ENCODE assay signal across 16 cellular contexts in genomic region chr19:42540071-42540553, GRCh38. TPM values are rescaled to one million over a fixed set of nuclear protein-coding genes. Genes with fewer than 3 reads are reported as not detected.
A peak's percentile ranks its signal among the peaks of the same experiment; 100 is the strongest.
DNase-seq lines count a peak whose midpoint lies in the region; TF ChIP-seq lines count a peak whose summit lies in the region.
"Had no signal": no experiment of that assay in that cellular context is flagged by ENCODE, and none has a peak within 500 bp of the region (broad histone marks: within the 10 kb centered on the region; RNA-seq: fewer than 3 reads in every experiment).

No MANE protein-coding gene starts in this region.

- H4K91ac ChIP-seq in neuronal stem cell (ENCODE audit: low read depth, low read length, poor library complexity) = no peak overlapping the region

- H3K14ac ChIP-seq in neuronal stem cell (ENCODE audit: low read length) = no peak overlapping the region

- H3K36me3 Mint-ChIP-seq in CD4-positive, alpha-beta memory T cell = no peaks in the 10 kb centered on the region
- no peaks in the 10 kb centered on the region for H3K36me3 Mint-ChIP-seq in CD14-positive monocyte
- H3K36me3 Mint-ChIP-seq: activated naive CD8-positive, alpha-beta T cell had no signal

- intact Hi-C loops in adrenal gland (cut with DNase I) (no loop called here), CD14-positive monocyte (cut with micrococcal nuclease) (no loop called here)
- intact Hi-C loops in CD4-positive, alpha-beta memory T cell (cut with micrococcal nuclease) = no loop called here

- no peak overlapping the region for H2AK5ac ChIP-seq in neuronal stem cell (ENCODE audit: low read depth, low read length)

- POLR2A ChIA-PET in CD4-positive, alpha-beta memory T cell (lab: Charles Lee; ENCODE audit: partially characterized antibody) = no interaction called here

- H3K4me1 ChIP-seq in adrenal gland (replicated peaks in 1 of 2) (no peaks in the 10 kb centered on the region), neuronal stem cell (ENCODE audit: control insufficient read depth in 2 of 2, insufficient read depth in 1 of 2, low read depth in 1 of 2, low read length in 2 of 2) (peaks cover 4 to 11% of the 10 kb centered on the region in 2 donors)
- no peaks in the 10 kb centered on the region for H3K4me1 ChIP-seq in CD4-positive, alpha-beta memory T cell (ENCODE audit: insufficient read depth, low read length)
- H3K4me1 ChIP-seq: A549, gastrocnemius medialis had no signal

- H3K9me3 Mint-ChIP-seq in CD4-positive, alpha-beta memory T cell = no peaks in the 10 kb centered on the region
- no peaks in the 10 kb centered on the region for H3K9me3 Mint-ChIP-seq in CD14-positive monocyte
- H3K9me3 Mint-ChIP-seq: activated B cell treated with CpG ODN at 0.5 μM for 24 hours; central memory CD8-positive, alpha-beta T cell had no signal

- H3K27me3 ChIP-seq in adrenal gland = no peaks in the 10 kb centered on the region
- H3K27me3 ChIP-seq in neuronal stem cell (ENCODE audit: control insufficient read depth in 3 of 3, insufficient read depth in 3 of 3, low read depth in 1 of 3, low read length in 3 of 3) = no peaks in the 10 kb centered on the region
- no peaks in the 10 kb centered on the region for H3K27me3 ChIP-seq in CD4-positive, alpha-beta memory T cell (ENCODE audit: insufficient read depth, low read length)
- H3K27me3 ChIP-seq: gastrocnemius medialis had no signal

- H2BK5ac ChIP-seq in neuronal stem cell (ENCODE audit: low read length) = no peak overlapping the region

- no peak overlapping the region for H3K4me3 Mint-ChIP-seq in CD4-positive, alpha-beta memory T cell
- no peak overlapping the region for H3K4me3 Mint-ChIP-seq in CD14-positive monocyte
- H3K4me3 Mint-ChIP-seq: activated B cell treated with CpG ODN at 0.5 μM for 24 hours; activated naive CD8-positive, alpha-beta T cell; central memory CD8-positive, alpha-beta T cell had no signal

- no peak for TF ChIP-seq POLR2A in adrenal gland (IDR thresholded peaks at IDR 0.05)

- H3K18ac ChIP-seq in neuronal stem cell (ENCODE audit: low read length) = peak overlapping the region; percentile 29

- H3K36me3 ChIP-seq in adrenal gland (replicated peaks in 1 of 2) (no peaks in the 10 kb centered on the region), neuronal stem cell (replicated peaks in 1 of 2; ENCODE audit: control insufficient read depth in 2 of 2, insufficient read depth in 2 of 2, low read length in 2 of 2) (no peaks in the 10 kb centered on the region)
- no peaks in the 10 kb centered on the region for H3K36me3 ChIP-seq in CD4-positive, alpha-beta memory T cell (ENCODE audit: insufficient read depth, low read length)
- H3K36me3 ChIP-seq: gastrocnemius medialis had no signal

- no peaks in the 10 kb centered on the region for H3K4me1 Mint-ChIP-seq in CD4-positive, alpha-beta memory T cell
- peaks cover 7% of the 10 kb centered on the region for H3K4me1 Mint-ChIP-seq in CD14-positive monocyte
- H3K4me1 Mint-ChIP-seq: activated B cell treated with CpG ODN at 0.5 μM for 24 hours; central memory CD8-positive, alpha-beta T cell had no signal

- TF ChIP-seq CTCF in adrenal gland (IDR thresholded peaks at IDR 0.05) (no peak), CD14-positive monocyte (IDR thresholded peaks at IDR 0.05) (no peak)

- peak overlapping the region; percentile 23 for H2AFZ ChIP-seq in neuronal stem cell (ENCODE audit: low read length)

- H3K79me1 ChIP-seq in neuronal stem cell (ENCODE audit: low read depth, low read length) = no peaks in the 10 kb centered on the region

- DNase-seq in NCI-H2227 (lab: John Stamatoyannopoulos, UW; ENCODE audit: unreplicated experiment) = peak; percentile 41
- DNase-seq in NCI-H2227 treated with DMSO at 0.1 percent for 48 hours (lab: John Stamatoyannopoulos, UW) = no peak
- DNase-seq in NCI-H2029 treated with DMSO at 0.1 percent for 48 hours (lab: John Stamatoyannopoulos, UW) = peak; percentile 58
- DNase-seq in adrenal gland = peak in 4 of 7 donors; percentile 6 to 36 (median 14)
- no peak for DNase-seq in neuronal stem cell (ENCODE audit: low spot score)
- no peak for DNase-seq in MV-4-11 (lab: John Stamatoyannopoulos, UW)
- DNase-seq in CD4-positive, alpha-beta memory T cell = no peak
- no peak for DNase-seq in CD14-positive monocyte (ENCODE audit: low spot score)
- DNase-seq: activated B cell treated with CpG ODN at 0.5 μM for 24 hours; gastrocnemius medialis; HCEC 1CT; NCI-H187; stimulated activated naive CD4-positive, alpha-beta T cell had no signal

- H3K4me2 ChIP-seq in neuronal stem cell (ENCODE audit: insufficient read depth, low read length, poor library complexity, severe bottlenecking) = no peak overlapping the region
- H3K4me2 ChIP-seq: A549 had no signal

- 78 to 81% (median 80%) methylated on average over 6 to 8 of the region's 8 CpGs for WGBS in adrenal gland, 4 donors
- WGBS in neuronal stem cell (ENCODE audit: extremely low coverage in 2 of 2, insufficient read length in 2 of 2, insufficient replicate concordance in 1 of 2), 2 donors = no CpG with 5 or more reads among the region's 8 CpGs

- no peak overlapping the region for H2BK12ac ChIP-seq in neuronal stem cell (ENCODE audit: low read length)

- no peak overlapping the region for H4K8ac ChIP-seq in neuronal stem cell (ENCODE audit: low read depth, low read length)

- H3K4me3 ChIP-seq in adrenal gland (no peak overlapping the region), neuronal stem cell (ENCODE audit: low read length in 2 of 2) (no peak overlapping the region)
- H3K4me3 ChIP-seq in CD4-positive, alpha-beta memory T cell (ENCODE audit: low read length in 2 of 2) = no peak overlapping the region
- H3K4me3 ChIP-seq: A549, gastrocnemius medialis had no signal

- no peak overlapping the region for H3K4ac ChIP-seq in neuronal stem cell (ENCODE audit: low read length)

- H3K27me3 Mint-ChIP-seq in CD4-positive, alpha-beta memory T cell = peaks cover 0 to 1% of the 10 kb centered on the region in 2 donors
- H3K27me3 Mint-ChIP-seq in CD14-positive monocyte (ENCODE audit: low read depth in 3 of 3) = peaks cover 14 to 23% (median 21%) of the 10 kb centered on the region in 3 donors
- H3K27me3 Mint-ChIP-seq: activated naive CD8-positive, alpha-beta T cell had no signal

- H2BK120ac ChIP-seq in neuronal stem cell (ENCODE audit: low read depth, low read length) = no peak overlapping the region

- H3K23ac ChIP-seq in neuronal stem cell (ENCODE audit: low read depth, low read length, poor library complexity) = no peak overlapping the region

- H3K27ac ChIP-seq in adrenal gland (no peak overlapping the region), neuronal stem cell (replicated peaks; ENCODE audit: low read length) (no peak overlapping the region)
- H3K27ac ChIP-seq in CD4-positive, alpha-beta memory T cell (ENCODE audit: low read depth, low read length) = no peak overlapping the region
- H3K27ac ChIP-seq: A549, gastrocnemius medialis had no signal

- H3K9me3 ChIP-seq in adrenal gland (replicated peaks in 1 of 3) (no peaks in the 10 kb centered on the region), neuronal stem cell (replicated peaks in 1 of 2; ENCODE audit: control insufficient read depth in 2 of 2, insufficient read depth in 1 of 2, low read depth in 1 of 2, low read length in 2 of 2) (no peaks in the 10 kb centered on the region)
- no peaks in the 10 kb centered on the region for H3K9me3 ChIP-seq in CD4-positive, alpha-beta memory T cell (ENCODE audit: control insufficient read depth in 1 of 2, low read length in 2 of 2)
- H3K9me3 ChIP-seq: A549, gastrocnemius medialis had no signal

- H3K27ac Mint-ChIP-seq in CD4-positive, alpha-beta memory T cell = no peak overlapping the region
- no peak overlapping the region for H3K27ac Mint-ChIP-seq in CD14-positive monocyte
- H3K27ac Mint-ChIP-seq: activated B cell treated with CpG ODN at 0.5 μM for 24 hours; activated naive CD8-positive, alpha-beta T cell had no signal

- H3K9ac ChIP-seq in neuronal stem cell (ENCODE audit: low read depth, low read length, poor library complexity) = no peak overlapping the region

- no peak overlapping the region for H2BK15ac ChIP-seq in neuronal stem cell (ENCODE audit: low read length)

- CTCF ChIA-PET in CD4-positive, alpha-beta memory T cell (lab: Charles Lee; ENCODE audit: partially characterized antibody) = interaction anchor here (1.0 kb wide), 1 partner anchor 8 kb away, joined by 3 read pairs; no protein-coding TSS in a partner anchor

RNA-seq across cellular contexts. Expression of gene CEACAM1, which starts 11.8 kb away (rescaled TPM):
- 10 to 100 TPM; 15.2 to 35.2 (median 26.6) TPM for total RNA-seq in adrenal gland
- polyA plus RNA-seq in adrenal gland = 10 to 100 TPM; 15.5 to 59.5 (median 17.7) TPM
- 0.01 TPM for polyA plus RNA-seq in neuronal stem cell (2013, experiment 1 of 2)
- polyA plus RNA-seq in neuronal stem cell (2013, experiment 2 of 2) = 0.03 TPM
- 1 to 10 TPM; 1.3 to 1.6 TPM for total RNA-seq in CD4-positive, alpha-beta memory T cell
- polyA plus RNA-seq in CD4-positive, alpha-beta memory T cell = 1 to 10 TPM; 1.8 to 5.5 TPM
- polyA plus RNA-seq in CD14-positive monocyte = under 1 TPM; 0.09 to 0.22 TPM

RNA-seq across cellular contexts. Expression of gene CEACAM8, which starts 54.6 kb away (rescaled TPM):
- not detected for total RNA-seq in adrenal gland
- not detected for polyA plus RNA-seq in adrenal gland
- not detected for polyA plus RNA-seq in neuronal stem cell (2013, experiment 1 of 2)
- polyA plus RNA-seq in neuronal stem cell (2013, experiment 2 of 2) = not detected
- total RNA-seq in CD4-positive, alpha-beta memory T cell = not detected
- not detected for polyA plus RNA-seq in CD4-positive, alpha-beta memory T cell
- not detected for polyA plus RNA-seq in CD14-positive monocyte
- total RNA-seq: activated B cell treated with CpG ODN at 0.5 μM for 24 hours, gastrocnemius medialis had no signal
- polyA plus RNA-seq: A549 had no signal

Comparison
In these comparisons a context has a peak if more than half of its experiments do, and no peak if none do; other contexts are left out.
1. DNase-seq: peak in NCI-H2227 (single experiment), NCI-H2029 treated with DMSO at 0.1 percent for 48 hours (single experiment) and adrenal gland (4 of 7); none in NCI-H2227 treated with DMSO at 0.1 percent for 48 hours (single experiment), neuronal stem cell (single experiment), MV-4-11 (single experiment), CD4-positive, alpha-beta memory T cell (0 of 5) and CD14-positive monocyte (single experiment).